26 cellular contexts compared by ENCODE assay signal in genomic region chr6:73743556-73743955, GRCh38.
"Had no signal": no experiment of that assay in that cellular context is flagged by ENCODE, and none has a peak within 500 bp of the region (broad histone marks: within the 10 kb centered on the region; RNA-seq: fewer than 3 reads in every experiment).

No MANE protein-coding gene starts in this region.

- H3K9me3 ChIP-seq: esophagus muscularis mucosa, heart right ventricle, neutrophil, ovary, psoas muscle, right lobe of liver, tibial artery had no signal

- H3K4me1 ChIP-seq: psoas muscle, right lobe of liver, tibial artery had no signal

- H3K4me3 ChIP-seq: dorsolateral prefrontal cortex, esophagus muscularis mucosa, heart right ventricle, lung, ovary, psoas muscle, right lobe of liver, tibial artery had no signal

- FAIRE-seq: colon, kidney, small intestine, urothelium cell line had no signal

- H3K27me3 ChIP-seq: dorsolateral prefrontal cortex, esophagus muscularis mucosa, heart right ventricle, neutrophil, ovary, right lobe of liver, tibial artery had no signal

- DNase-seq: activated CD4-positive, alpha-beta T cell treated with anti-CD3 and anti-CD28 coated beads, Interleukin-2, amount 10 ng/mL, durations not matched to agents 7 days and 5 days; activated CD4-positive, CD25-positive, alpha-beta regulatory T cell treated with anti-CD3 and anti-CD28 coated beads, Interleukin-2, amount 50 U/mL, for 72 hours; activated CD8-positive, alpha-beta memory T cell treated with anti-CD3 and anti-CD28 coated beads, Interleukin-2, amount 10 ng/mL, durations not matched to agents 7 days and 5 days; activated CD8-positive, alpha-beta T cell treated with anti-CD3 and anti-CD28 coated beads for 36 hours; activated gamma-delta T cell; activated naive CD4-positive, alpha-beta T cell treated with anti-CD3 and anti-CD28 coated beads, Interleukin-2, amount 50 U/mL, for 16 hours; activated naive CD8-positive, alpha-beta T cell treated with anti-CD3 and anti-CD28 coated beads, Interleukin-2, amount 50 U/mL, for 24 hours; activated T-cell treated with anti-CD3 and anti-CD28 coated beads for 4 hours; aorta; central memory CD4-positive, alpha-beta T cell; dorsolateral prefrontal cortex; heart right ventricle; kidney; ovary; psoas muscle; right lobe of liver; small intestine; stimulated activated CD4-positive, alpha-beta T cell treated with anti-CD3 and anti-CD28 coated beads, Interleukin-2, amount 100 ng/mL, for 24 hours; stimulated activated naive CD8-positive, alpha-beta T cell treated with anti-CD3 and anti-CD28 coated beads, Interleukin-15, amount 100 ng/mL, for 72 hours; tibial artery; WERI-Rb-1 had no signal

- H3K27ac ChIP-seq: dorsolateral prefrontal cortex, esophagus muscularis mucosa, heart right ventricle, neutrophil, ovary, psoas muscle, right lobe of liver, tibial artery, WERI-Rb-1 had no signal

- H3K36me3 ChIP-seq: esophagus muscularis mucosa, heart right ventricle, neutrophil, ovary, right lobe of liver, tibial artery, WERI-Rb-1 had no signal
